ENCODE assay signal across 8 cellular contexts in the genomic region with DNA sequence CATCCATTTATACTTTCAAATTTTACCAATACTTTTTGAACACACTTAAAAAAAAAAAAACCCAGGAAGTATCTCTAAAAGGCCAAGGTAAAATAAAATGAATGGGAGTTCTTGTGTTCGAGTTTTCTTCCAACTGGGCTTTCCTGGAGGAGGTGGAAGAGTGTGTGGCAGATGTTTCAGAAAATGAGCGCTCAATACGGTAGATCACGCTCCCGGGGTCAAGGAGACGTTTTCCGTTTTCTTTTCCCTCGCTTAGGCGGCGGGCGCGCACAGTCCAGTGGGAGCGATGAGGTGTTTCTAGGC. TPM values are rescaled to one million over a fixed set of nuclear protein-coding genes. Genes with fewer than 3 reads are reported as not detected.
DNase-seq lines count a peak whose midpoint lies in the region; ATAC-seq and TF ChIP-seq lines count a peak whose summit lies in the region.

No MANE protein-coding gene starts in this region.

- H3K27ac ChIP-seq in RWPE1 (peak overlapping the region; percentile 97), esophagus (ENCODE audit: low read depth in 2 of 2, low read length in 1 of 2) (peak overlapping the region; percentile 66 to 68), psoas muscle (peak overlapping the region; percentile 24)

- WGBS in esophagus, 2 donors, result 1% methylated on average over 13 of the region's 13 CpGs
- WGBS in psoas muscle, 3 donors, result 0 to 1% (median 1%) methylated on average over 13 of the region's 13 CpGs

- H3K27me3 ChIP-seq in esophagus (ENCODE audit: control insufficient read depth in 1 of 2, insufficient read depth in 2 of 2, low read length in 2 of 2), result no peaks in the 10 kb centered on the region
- no peaks in the 10 kb centered on the region for H3K27me3 ChIP-seq in psoas muscle (ENCODE audit: insufficient read depth in 3 of 3, low read length in 2 of 3)

- H3K9me3 ChIP-seq in ES-I3 (ENCODE audit: control insufficient read depth, insufficient read depth, low read length) (no peaks in the 10 kb centered on the region), esophagus (ENCODE audit: control insufficient read depth in 2 of 2, insufficient read depth in 1 of 2, low read depth in 1 of 2, low read length in 1 of 2) (no peaks in the 10 kb centered on the region), psoas muscle (no peaks in the 10 kb centered on the region)

- intact Hi-C loops in psoas muscle (cut with DNase I), result loop anchor here (1.0 to 5.0 kb wide), 5 partner anchors 89 to 157 kb away; a partner anchor contains a TSS

- TF ChIP-seq CTCF in RWPE1 (conservative IDR thresholded peaks at IDR 0.05; ENCODE audit: low read depth), result no peak
- no peak for TF ChIP-seq CTCF in psoas muscle (IDR thresholded peaks at IDR 0.05)

- no peak for ATAC-seq in psoas muscle
- ATAC-seq in HG03135 (IDR thresholded peaks at IDR 0.05; ENCODE audit: unreplicated experiment), result no peak
- no peak for ATAC-seq in HG03039 (IDR thresholded peaks at IDR 0.05; ENCODE audit: unreplicated experiment)

- POLR2A ChIA-PET in RWPE1 (lab: Yijun Ruan, JAX; ENCODE audit: low non-redundant PET), result no interaction called here

- CTCF ChIA-PET in RWPE1 (lab: Yijun Ruan, JAX), result interaction anchor here (0.7 kb wide), 1 partner anchor 976 kb away, joined by 4 read pairs; no protein-coding TSS in a partner anchor

- DNase-seq in RWPE1 (ENCODE audit: low spot score) (no peak), psoas muscle (no peak), kidney tubule cell (ENCODE audit: low spot score) (no peak), kidney glomerular epithelial cell (lab: John Stamatoyannopoulos, UW) (no peak)

- H3K4me1 ChIP-seq in ES-I3 (ENCODE audit: insufficient read depth, low read length), result no peaks in the 10 kb centered on the region
- no peaks in the 10 kb centered on the region for H3K4me1 ChIP-seq in esophagus (ENCODE audit: control insufficient read depth in 2 of 2, insufficient read depth in 2 of 2, low read length in 1 of 2)
- peaks cover 19% of the 10 kb centered on the region for H3K4me1 ChIP-seq in psoas muscle

- H3K36me3 ChIP-seq in ES-I3 (ENCODE audit: insufficient read depth, low read length) (no peaks in the 10 kb centered on the region), esophagus (ENCODE audit: control insufficient read depth in 2 of 2, insufficient read depth in 2 of 2, low read length in 1 of 2) (no peaks in the 10 kb centered on the region), psoas muscle (ENCODE audit: insufficient read depth in 1 of 2, low read depth in 1 of 2) (peaks cover 0 to 12% of the 10 kb centered on the region in 2 donors)

- peak overlapping the region in 1 of 2 donors; percentile 24 for H3K4me3 ChIP-seq in esophagus (ENCODE audit: low read depth in 1 of 2, low read length in 2 of 2)
- H3K4me3 ChIP-seq in psoas muscle, result peak overlapping the region; percentile 89

- peak overlapping the region; percentile 53 for H3K9ac ChIP-seq in ES-I3 (ENCODE audit: low read depth, low read length)

RNA-seq across cellular contexts. Expression of a gene that starts 0.5 kb away (rescaled TPM):
- polyA plus RNA-seq in esophagus (10 to 100 TPM; 15.6 to 23.2 TPM), psoas muscle (10 to 100 TPM; 28.8 to 88.0 (median 29.8) TPM)
- 10 to 100 TPM; 48.3 to 90.9 (median 60.7) TPM for total RNA-seq in psoas muscle

RNA-seq across cellular contexts. Expression of a gene that starts 35.2 kb away (rescaled TPM):
- polyA plus RNA-seq in esophagus (10 to 100 TPM; 47.6 to 66.9 TPM), psoas muscle (10 to 100 TPM in 1 of 3 donors, 1 to 10 TPM in 2; 7.0 to 10.4 (median 7.2) TPM)
- 10 to 100 TPM in 1 of 4 donors, 1 to 10 TPM in 2, under 1 TPM in 1; 0.89 to 13.9 (median 5.4) TPM for total RNA-seq in psoas muscle

Comparison
In these comparisons a context has a peak if more than half of its experiments do, and no peak if none do; other contexts are left out.
1. H3K27ac ChIP-seq: peak in every context shown above with its lines; median percentile 97 in RWPE1; 67 in esophagus; 24 in psoas muscle.
2. RNA of a gene that starts 35.2 kb away (polyA plus RNA-seq): 47.6 to 66.9 TPM in esophagus; 7.0 to 10.4 TPM in psoas muscle; every median in the first group is over 4 times any median in the second.